Comparison of ENCODE assay signal across 2 cellular contexts in the genomic region with DNA sequence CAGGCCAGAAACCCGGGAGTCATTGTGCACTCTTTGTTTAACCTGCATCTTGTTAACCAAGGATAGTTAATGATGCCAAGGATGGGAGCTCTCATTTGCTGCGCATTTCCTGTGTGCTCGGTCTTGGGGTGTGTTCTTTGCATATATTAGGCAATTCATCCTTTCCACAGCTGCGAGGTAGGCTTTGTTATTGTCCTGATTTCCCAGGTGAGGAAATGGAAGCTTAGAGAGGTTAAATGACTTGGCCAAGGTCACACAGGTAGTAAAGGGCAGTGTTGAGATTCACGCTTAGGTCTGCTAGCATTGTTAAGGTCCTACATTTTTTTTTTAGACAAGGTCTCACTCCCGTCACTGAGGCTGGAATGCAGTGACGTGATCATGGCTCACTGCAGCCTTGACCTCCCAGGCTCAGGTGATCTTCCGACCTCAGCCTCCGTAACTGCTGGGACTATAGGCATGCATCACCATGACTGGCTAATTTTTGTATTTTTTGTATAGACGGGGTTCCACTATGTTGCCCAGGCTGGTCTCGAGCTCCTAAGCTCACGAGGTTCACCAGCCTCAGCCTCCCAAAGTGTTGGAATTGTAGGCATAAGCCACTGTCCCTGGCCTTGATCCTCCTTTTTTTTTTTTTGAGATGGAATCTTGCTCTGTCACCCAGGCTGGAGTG.
TF ChIP-seq lines count a peak whose summit lies in the region.

No MANE protein-coding gene starts in this region.

TF ChIP-seq in HepG2, 621 proteins besides CTCF, POLR2A, EP300 and RAD21:
- TF ChIP-seq ATRX (CRISPR knock-in tag; IDR thresholded peaks at IDR 0.05; ENCODE audit: borderline replicate concordance) (no peak), MAFF (IDR thresholded peaks at IDR 0.05; ENCODE audit: low read depth, low read length) (0 out of 2 replicates have a peak, but pooled peaks have one; percentile 3), NR2F1 (CRISPR knock-in tag; IDR thresholded peaks at IDR 0.05) (peak in 1 of 2 experiments; percentile 16; a peak in 1 of 4 replicates), TEAD3 (CRISPR knock-in tag; optimal IDR thresholded peaks at IDR 0.05; ENCODE audit: borderline replicate concordance) (peak; percentile 56), CREB1 (IDR thresholded peaks at IDR 0.05) (peak; percentile 76), CREB1 (CRISPR knock-in tag; IDR thresholded peaks at IDR 0.05) (no peak), KDM3A (CRISPR knock-in tag; IDR thresholded peaks at IDR 0.05; ENCODE audit: low read depth) (no peak), RARA (CRISPR knock-in tag; IDR thresholded peaks at IDR 0.05) (peak; percentile 37), FOSL2 (CRISPR knock-in tag; IDR thresholded peaks at IDR 0.05) (peak; percentile 42), NFE2L2 (IDR thresholded peaks at IDR 0.05; ENCODE audit: low read length) (peak; percentile 91), U2AF1 (optimal IDR thresholded peaks at IDR 0.05; ENCODE audit: low read depth, low read length) (no peak), MXI1 (IDR thresholded peaks at IDR 0.05; ENCODE audit: borderline replicate concordance, low read depth, low read length) (no peak), NR2F6 (IDR thresholded peaks at IDR 0.05) (peak; percentile 46; the same call in 1 of the 2 replicates), NR2F6 (CRISPR knock-in tag; IDR thresholded peaks at IDR 0.05) (0 out of 2 replicates have a peak, but pooled peaks have one; percentile 41)
- TF ChIP-seq, protein P1, sequence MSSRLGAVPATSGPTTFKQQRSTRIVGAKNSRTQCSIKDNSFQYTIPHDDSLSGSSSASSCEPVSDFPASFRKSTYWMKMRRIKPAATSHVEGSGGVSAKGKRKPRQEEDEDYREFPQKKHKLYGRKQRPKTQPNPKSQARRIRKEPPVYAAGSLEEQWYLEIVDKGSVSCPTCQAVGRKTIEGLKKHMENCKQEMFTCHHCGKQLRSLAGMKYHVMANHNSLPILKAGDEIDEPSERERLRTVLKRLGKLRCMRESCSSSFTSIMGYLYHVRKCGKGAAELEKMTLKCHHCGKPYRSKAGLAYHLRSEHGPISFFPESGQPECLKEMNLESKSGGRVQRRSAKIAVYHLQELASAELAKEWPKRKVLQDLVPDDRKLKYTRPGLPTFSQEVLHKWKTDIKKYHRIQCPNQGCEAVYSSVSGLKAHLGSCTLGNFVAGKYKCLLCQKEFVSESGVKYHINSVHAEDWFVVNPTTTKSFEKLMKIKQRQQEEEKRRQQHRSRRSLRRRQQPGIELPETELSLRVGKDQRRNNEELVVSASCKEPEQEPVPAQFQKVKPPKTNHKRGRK (CRISPR knock-in tag; IDR thresholded peaks at IDR 0.05), result no peak

TF ChIP-seq in H1, 55 proteins besides CTCF, POLR2A, EP300 and RAD21:
- no peak for TF ChIP-seq POU5F1 (IDR thresholded peaks at IDR 0.05; ENCODE audit: low read depth, low read length)
- no peak for TF ChIP-seq CHD2 (IDR thresholded peaks at IDR 0.05; ENCODE audit: low read length)
- TF ChIP-seq SIX5 (IDR thresholded peaks at IDR 0.05; ENCODE audit: low read depth, low read length), result no peak
- TF ChIP-seq CHD1 (IDR thresholded peaks at IDR 0.05; ENCODE audit: low read depth, low read length), result no peak
- TF ChIP-seq GTF2F1 (IDR thresholded peaks at IDR 0.05; ENCODE audit: borderline replicate concordance, low read depth, low read length), result no peak
- no peak for TF ChIP-seq KDM1A (IDR thresholded peaks at IDR 0.05; ENCODE audit: borderline replicate concordance, low read length)
- no peak for TF ChIP-seq TBP (IDR thresholded peaks at IDR 0.05; ENCODE audit: low read depth, low read length)
- no peak for TF ChIP-seq HDAC2 (IDR thresholded peaks at IDR 0.05; ENCODE audit: borderline replicate concordance in 1 of 2, low read depth in 2 of 2, low read length in 2 of 2)
TF ChIP-seq in H1: peak in this region for 0.
